ENCODE assay signal across 17 cellular contexts in genomic region chr19:12580180-12580694, GRCh38. TPM values are rescaled to one million over a fixed set of nuclear protein-coding genes. Genes with fewer than 3 reads are reported as not detected.
DNase-seq lines count a peak whose midpoint lies in the region; ATAC-seq, FAIRE-seq and TF ChIP-seq lines count a peak whose summit lies in the region.
"Had no signal": no experiment of that assay in that cellular context is flagged by ENCODE, and none has a peak within 500 bp of the region (broad histone marks: within the 10 kb centered on the region; RNA-seq: fewer than 3 reads in every experiment).

No MANE protein-coding gene starts in this region.

- H3K27ac Mint-ChIP-seq in astrocyte (ENCODE audit: unreplicated experiment), result no peak overlapping the region
- H3K27ac Mint-ChIP-seq in activated naive CD4-positive, alpha-beta T cell treated with anti-CD3 and anti-CD28 coated beads, Interleukin-2, amount 10 ng/mL, durations not matched to agents 7 days and 5 days, result no peak overlapping the region
- H3K27ac Mint-ChIP-seq: mesothelial cell of epicardium; T-helper 2 cell treated with Interferon-gamma antibody and Interleukin-4, amounts not matched to agents 5 μg/mL and 100 μg/mL, for 36 hours had no signal

- ATAC-seq in left lobe of liver, result no peak
- ATAC-seq in GM18861 (IDR thresholded peaks at IDR 0.05; ENCODE audit: unreplicated experiment), result no peak
- no peak for ATAC-seq in HG03135 (IDR thresholded peaks at IDR 0.05; ENCODE audit: unreplicated experiment)

- no peak overlapping the region for H2AFZ ChIP-seq in astrocyte (ENCODE audit: low read depth, low read length)

- H3K27me3 Mint-ChIP-seq in astrocyte (ENCODE audit: low read depth, unreplicated experiment), result no peaks in the 10 kb centered on the region
- no peaks in the 10 kb centered on the region for H3K27me3 Mint-ChIP-seq in activated naive CD4-positive, alpha-beta T cell treated with anti-CD3 and anti-CD28 coated beads, Interleukin-2, amount 10 ng/mL, durations not matched to agents 7 days and 5 days
- H3K27me3 Mint-ChIP-seq: central memory CD8-positive, alpha-beta T cell had no signal

- no peaks in the 10 kb centered on the region for H3K79me2 ChIP-seq in astrocyte (ENCODE audit: insufficient read depth, low read length)

- peak; percentile 46 for DNase-seq in AG08396 (ENCODE audit: low spot score)
- peak; percentile 56 for DNase-seq in HS-27A (ENCODE audit: low read depth)
- DNase-seq in astrocyte (ENCODE audit: low read depth), result peak; percentile 76
- DNase-seq in left lobe of liver (ENCODE audit: low spot score), result peak; percentile 3
- no peak for DNase-seq in activated naive CD4-positive, alpha-beta T cell treated with anti-CD3 and anti-CD28 coated beads, Interleukin-2, amount 10 ng/mL, durations not matched to agents 7 days and 5 days
- DNase-seq in NCI-H748 (lab: John Stamatoyannopoulos, UW; ENCODE audit: unreplicated experiment), result no peak
- DNase-seq: ACHN; activated CD4-positive, alpha-beta T cell treated with anti-CD3 and anti-CD28 coated beads, Interleukin-2, amount 50 U/mL, for 4 hours; activated gamma-delta T cell treated with Interleukin-2 at 50 U/mL for 16 hours; MV-4-11; NCI-H345 had no signal

- no peak overlapping the region for H3K27ac ChIP-seq in astrocyte (ENCODE audit: low read depth, low read length)
- H3K27ac ChIP-seq: tibial nerve had no signal

- CTCF ChIA-PET in activated naive CD4-positive, alpha-beta T cell treated with anti-CD3 and anti-CD28 coated beads, Interleukin-2, amount 10 ng/mL, durations not matched to agents 7 days and 5 days (lab: Charles Lee), result no interaction called here

- no peak for TF ChIP-seq CTCF in astrocyte (IDR thresholded peaks at IDR 0.05; ENCODE audit: insufficient read depth, low read depth, low read length)

- no peak overlapping the region for H3K9ac ChIP-seq in astrocyte (ENCODE audit: low read length)

- H3K36me3 Mint-ChIP-seq in astrocyte (ENCODE audit: low read depth, unreplicated experiment), result peaks cover 71% of the 10 kb centered on the region
- H3K36me3 Mint-ChIP-seq in activated naive CD4-positive, alpha-beta T cell treated with anti-CD3 and anti-CD28 coated beads, Interleukin-2, amount 10 ng/mL, durations not matched to agents 7 days and 5 days, result peaks cover 62% of the 10 kb centered on the region

- H3K4me2 ChIP-seq in astrocyte (ENCODE audit: low read length), result no peak overlapping the region

- H3K36me3 ChIP-seq in astrocyte (ENCODE audit: insufficient read depth, low read length), result peaks cover 20% of the 10 kb centered on the region

- H4K20me1 ChIP-seq in astrocyte (ENCODE audit: insufficient read depth, low read length), result no peaks in the 10 kb centered on the region

- peaks cover 59% of the 10 kb centered on the region for H3K9me3 Mint-ChIP-seq in astrocyte (ENCODE audit: unreplicated experiment)
- peaks cover 45% of the 10 kb centered on the region for H3K9me3 Mint-ChIP-seq in activated naive CD4-positive, alpha-beta T cell treated with anti-CD3 and anti-CD28 coated beads, Interleukin-2, amount 10 ng/mL, durations not matched to agents 7 days and 5 days

- no peaks in the 10 kb centered on the region for H3K27me3 ChIP-seq in astrocyte (ENCODE audit: insufficient read depth, low read length)
- H3K27me3 ChIP-seq: tibial nerve had no signal

- no peaks in the 10 kb centered on the region for H3K4me1 ChIP-seq in astrocyte (ENCODE audit: insufficient read depth, low read length)
- H3K4me1 ChIP-seq: tibial nerve had no signal

- H3K4me3 ChIP-seq in astrocyte (ENCODE audit: insufficient read depth, low read depth, low read length), result no peak overlapping the region
- H3K4me3 ChIP-seq: tibial nerve had no signal

- no peak overlapping the region for H3K4me3 Mint-ChIP-seq in astrocyte (ENCODE audit: unreplicated experiment)
- no peak overlapping the region for H3K4me3 Mint-ChIP-seq in activated naive CD4-positive, alpha-beta T cell treated with anti-CD3 and anti-CD28 coated beads, Interleukin-2, amount 10 ng/mL, durations not matched to agents 7 days and 5 days
- H3K4me3 Mint-ChIP-seq: central memory CD8-positive, alpha-beta T cell; mesothelial cell of epicardium; T-helper 2 cell treated with Interferon-gamma antibody and Interleukin-4, amounts not matched to agents 5 μg/mL and 100 μg/mL, for 36 hours had no signal

- peaks cover 47% of the 10 kb centered on the region for H3K9me3 ChIP-seq in astrocyte (ENCODE audit: insufficient read depth, low read depth, low read length)

- peaks cover 3% of the 10 kb centered on the region for H3K4me1 Mint-ChIP-seq in astrocyte (ENCODE audit: low read depth, unreplicated experiment)
- no peaks in the 10 kb centered on the region for H3K4me1 Mint-ChIP-seq in activated naive CD4-positive, alpha-beta T cell treated with anti-CD3 and anti-CD28 coated beads, Interleukin-2, amount 10 ng/mL, durations not matched to agents 7 days and 5 days
- H3K4me1 Mint-ChIP-seq: central memory CD8-positive, alpha-beta T cell; mesothelial cell of epicardium had no signal

- no peak for FAIRE-seq in astrocyte (lab: Jason Lieb, UNC)

RNA-seq across cellular contexts. Expression of gene ZNF564, which starts 29.0 kb away (rescaled TPM):
- total RNA-seq in astrocyte (9.7 and 11.5 TPM in 2 replicates), left lobe of liver (5.3 TPM)

RNA-seq across cellular contexts. Expression of gene ZNF490, which starts 30.4 kb away (rescaled TPM):
- total RNA-seq in astrocyte, result 8.2 and 12.5 TPM in 2 replicates
- total RNA-seq in left lobe of liver, result 3.9 TPM

RNA-seq across cellular contexts. Expression of gene ZNF791, which starts 30.5 kb away (rescaled TPM):
- total RNA-seq in astrocyte, result 23.2 and 29.6 TPM in 2 replicates
- total RNA-seq in left lobe of liver, result 9.1 TPM

Comparison
In these comparisons a context has a peak if more than half of its experiments do, and no peak if none do; other contexts are left out.
1. DNase-seq: peak in AG08396 (single experiment), HS-27A (single experiment), astrocyte (single experiment) and left lobe of liver (single experiment); none in activated naive CD4-positive, alpha-beta T cell treated with anti-CD3 and anti-CD28 coated beads, Interleukin-2, amount 10 ng/mL, durations not matched to agents 7 days and 5 days (single experiment) and NCI-H748 (single experiment).